ENCODE assay signal across 8 cellular contexts in the genomic region with DNA sequence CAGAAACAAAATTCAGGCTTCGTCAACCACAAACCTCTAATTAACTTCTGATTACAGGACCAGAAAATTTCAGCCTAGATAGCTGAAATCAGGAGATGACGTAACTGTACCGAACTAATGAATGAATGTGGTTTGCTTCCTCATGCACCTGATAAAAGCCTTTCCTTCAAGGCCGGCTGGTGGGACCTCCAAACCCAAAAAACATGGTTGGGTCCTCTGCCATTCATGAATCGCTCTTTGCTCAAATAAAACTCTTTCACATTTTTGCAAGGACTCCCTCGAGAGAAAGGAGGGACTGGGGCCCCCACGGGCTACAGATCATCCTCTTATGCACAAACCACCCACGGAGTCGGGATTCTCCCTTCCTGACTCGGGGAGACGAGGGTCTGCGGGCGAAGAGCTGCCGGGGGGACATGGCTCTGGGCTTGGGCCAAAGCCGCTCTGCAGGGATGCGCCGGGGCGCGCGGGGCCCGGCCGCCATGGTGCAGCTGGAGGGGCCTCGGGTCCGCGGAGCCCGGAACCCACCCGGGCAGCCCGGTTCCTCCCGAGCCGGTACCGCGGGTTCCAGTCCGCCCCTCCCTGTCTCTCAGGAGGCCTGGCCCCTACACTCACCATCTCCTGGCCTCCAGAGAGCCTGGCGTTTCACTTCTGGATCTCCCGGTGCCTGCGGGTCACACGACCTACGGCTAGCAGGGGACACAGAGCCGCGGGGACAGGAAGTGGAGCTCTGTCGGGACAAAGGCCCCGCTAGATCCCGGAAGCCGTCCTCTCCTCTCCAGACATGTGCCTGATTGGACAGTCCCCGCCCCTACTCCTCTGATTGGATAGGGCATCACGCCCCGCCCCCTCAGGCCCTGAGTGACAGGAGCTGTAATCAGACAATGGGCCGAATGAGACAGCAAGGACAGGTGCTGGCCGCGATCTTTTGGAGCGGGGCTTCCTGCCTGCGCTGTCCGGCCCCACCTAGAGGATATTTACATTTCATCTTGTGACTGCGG. TPM values are rescaled to one million over a fixed set of nuclear protein-coding genes. Genes with fewer than 3 reads are reported as not detected.
A peak's percentile ranks its signal among the peaks of the same experiment; 100 is the strongest.
DNase-seq lines count a peak whose midpoint lies in the region; ATAC-seq and TF ChIP-seq lines count a peak whose summit lies in the region.

Gene ZNF195 (minus strand): TSS at position 721 of the 998 bp plus-strand sequence. CDS start 106 bp downstream, at position 615.

- H3K27me3 Mint-ChIP-seq in activated T-helper 17 cell treated with anti-CD3 and anti-CD28 coated beads, Interleukin-2, amount 50 U/mL, for 72 hours = no peaks in the 10 kb centered on the region
- no peaks in the 10 kb centered on the region for H3K27me3 Mint-ChIP-seq in natural killer cell (ENCODE audit: low read depth in 2 of 2)

- H3K4me3 Mint-ChIP-seq in activated T-helper 17 cell treated with anti-CD3 and anti-CD28 coated beads, Interleukin-2, amount 50 U/mL, for 72 hours = peak within 1 kb of the TSS; percentile 92
- peak within 1 kb of the TSS; percentile 98 for H3K4me3 Mint-ChIP-seq in natural killer cell

- peak; percentile 97 for DNase-seq in Daoy (ENCODE audit: low read depth)
- DNase-seq in GOT3 (lab: John Stamatoyannopoulos, UW) = peak; percentile 72
- DNase-seq in LNCaP clone FGC (ENCODE audit: low read depth) = peak; percentile 96
- DNase-seq in RWPE1 (ENCODE audit: low spot score) = peak; percentile 99
- DNase-seq in fibroblast of mammary gland (ENCODE audit: low read depth) = peak; percentile 90
- peak; percentile 99 for DNase-seq in natural killer cell
- peak; percentile 97 for DNase-seq in stimulated activated naive CD4-positive, alpha-beta T cell treated with Interleukin-2 at 50 U/mL for 16 hours (lab: John Stamatoyannopoulos, UW)

- no peaks in the 10 kb centered on the region for H3K9me3 Mint-ChIP-seq in activated T-helper 17 cell treated with anti-CD3 and anti-CD28 coated beads, Interleukin-2, amount 50 U/mL, for 72 hours
- H3K9me3 Mint-ChIP-seq in natural killer cell = no peaks in the 10 kb centered on the region

- TF ChIP-seq CTCF in LNCaP clone FGC (IDR thresholded peaks at IDR 0.05; ENCODE audit: control insufficient read depth, extremely low read depth, insufficient read depth) (no peak), RWPE1 (conservative IDR thresholded peaks at IDR 0.05; ENCODE audit: low read depth) (no peak), fibroblast of mammary gland (conservative IDR thresholded peaks at IDR 0.05; ENCODE audit: control insufficient read depth, insufficient read depth, low read depth, low read length) (no peak), natural killer cell (IDR thresholded peaks at IDR 0.05) (no peak)

- H3K4me3 ChIP-seq in LNCaP clone FGC (ENCODE audit: low read depth, low read length) (peak within 1 kb of the TSS; percentile 98), fibroblast of mammary gland (ENCODE audit: control insufficient read depth, low read depth, low read length) (peak within 1 kb of the TSS; percentile 86)

- peak; percentile 100 for ATAC-seq in activated T-helper 17 cell treated with anti-CD3 and anti-CD28 coated beads, Interleukin-2, amount 50 U/mL, for 72 hours (replicated peaks)
- ATAC-seq in natural killer cell = peak; percentile 99 to 100 (median 100)

- intact Hi-C loops in natural killer cell (cut with micrococcal nuclease) = no loop called here

- peaks cover 18% of the 10 kb centered on the region for H3K4me1 Mint-ChIP-seq in activated T-helper 17 cell treated with anti-CD3 and anti-CD28 coated beads, Interleukin-2, amount 50 U/mL, for 72 hours
- H3K4me1 Mint-ChIP-seq in natural killer cell = peaks cover 45 to 49% of the 10 kb centered on the region in 2 donors

- peak within 1 kb of the TSS; percentile 76 for H3K27ac ChIP-seq in RWPE1

- CTCF ChIA-PET in RWPE1 (lab: Yijun Ruan, JAX) = interaction anchor here (0.6 kb wide), 1 partner anchor 188 kb away, joined by 3 read pairs; no protein-coding TSS in a partner anchor

- H3K36me3 Mint-ChIP-seq in activated T-helper 17 cell treated with anti-CD3 and anti-CD28 coated beads, Interleukin-2, amount 50 U/mL, for 72 hours (ENCODE audit: low read depth) = peaks cover 54% of the 10 kb centered on the region
- H3K36me3 Mint-ChIP-seq in natural killer cell = no peaks in the 10 kb centered on the region

- POLR2A ChIA-PET in RWPE1 (lab: Yijun Ruan, JAX; ENCODE audit: low non-redundant PET) = interaction anchor here (0.6 kb wide), 1 partner anchor 148 kb away, joined by 8 read pairs; no protein-coding TSS in a partner anchor

- peak within 1 kb of the TSS; percentile 96 for H3K27ac Mint-ChIP-seq in activated T-helper 17 cell treated with anti-CD3 and anti-CD28 coated beads, Interleukin-2, amount 50 U/mL, for 72 hours
- peak within 1 kb of the TSS; percentile 89 to 94 for H3K27ac Mint-ChIP-seq in natural killer cell

RNA-seq across cellular contexts. Expression of gene ZNF195, which starts in this region (rescaled TPM):
- 19.5 and 26.6 TPM in 2 replicates for total RNA-seq in Daoy (2014; rRNA removed; shearing (Covaris generic))
- total RNA-seq in activated T-helper 17 cell treated with anti-CD3 and anti-CD28 coated beads, Interleukin-2, amount 50 U/mL, for 72 hours = 10 to 100 TPM; 24.1 to 37.9 TPM
- 10 to 100 TPM; 24.7 to 44.1 (median 25.9) TPM for total RNA-seq in natural killer cell

Comparison
In these comparisons a context has a peak if more than half of its experiments do, and no peak if none do; other contexts are left out.
1. Peak in every context shown above with its lines: DNase-seq, ATAC-seq, H3K4me3 ChIP-seq and H3K27ac ChIP-seq.